In the genomic region with DNA sequence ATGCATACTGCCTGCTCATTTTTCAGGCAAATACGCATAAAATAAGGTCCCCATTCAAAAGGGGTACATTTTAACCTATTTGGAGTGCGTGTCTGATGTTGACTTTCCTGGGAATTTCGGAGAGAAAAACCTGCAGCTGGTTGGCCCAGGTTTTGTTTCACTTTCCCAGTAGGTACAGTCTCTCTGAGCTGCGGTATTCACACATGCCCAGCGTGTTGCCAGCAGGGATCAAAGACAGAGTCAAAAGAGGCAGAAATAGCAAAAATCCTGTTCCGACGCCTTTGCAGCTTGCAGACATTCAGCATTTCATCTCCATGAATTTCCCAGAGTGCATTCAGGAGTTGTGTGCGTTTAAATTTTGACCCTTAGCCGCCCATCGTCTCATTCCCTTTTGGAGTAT, we compare ENCODE assay signal across 23 cellular contexts.
"Had no signal": no experiment of that assay in that cellular context is flagged by ENCODE, and none has a peak within 500 bp of the region (broad histone marks: within the 10 kb centered on the region; RNA-seq: fewer than 3 reads in every experiment).

No MANE protein-coding gene starts in this region.

- H3K4me3 Mint-ChIP-seq: activated CD8-positive, alpha-beta T cell treated with anti-CD3 and anti-CD28 coated beads for 36 hours; activated naive CD4-positive, alpha-beta T cell treated with anti-CD3 and anti-CD28 coated beads, Interleukin-2, amount 10 ng/mL, durations not matched to agents 7 days and 5 days; activated naive CD8-positive, alpha-beta T cell treated with anti-CD3 and anti-CD28 coated beads for 36 hours; activated T-cell treated with anti-CD3 and anti-CD28 coated beads, Interleukin-2, amount 50 U/mL, for 72 hours had no signal

- H3K36me3 Mint-ChIP-seq: activated naive CD4-positive, alpha-beta T cell treated with anti-CD3 and anti-CD28 coated beads, Interleukin-2, amount 10 ng/mL, durations not matched to agents 7 days and 5 days; activated naive CD8-positive, alpha-beta T cell treated with anti-CD3 and anti-CD28 coated beads for 36 hours had no signal

- H3K27ac Mint-ChIP-seq: activated CD8-positive, alpha-beta T cell treated with anti-CD3 and anti-CD28 coated beads for 36 hours; activated naive CD4-positive, alpha-beta T cell treated with anti-CD3 and anti-CD28 coated beads, Interleukin-2, amount 10 ng/mL, durations not matched to agents 7 days and 5 days; activated naive CD8-positive, alpha-beta T cell treated with anti-CD3 and anti-CD28 coated beads for 36 hours; activated T-cell treated with anti-CD3 and anti-CD28 coated beads, Interleukin-2, amount 50 U/mL, for 72 hours; activated T-helper 2 cell treated with anti-CD3 and anti-CD28 coated beads, Interferon-gamma antibody, Interleukin-2, Interleukin-4, amounts not matched to agents 10 μg/mL and 5 μg/mL and 100 μg/mL, durations not matched to agents 14 hours and 24 hours and 36 hours had no signal

- H3K4me1 Mint-ChIP-seq: activated naive CD4-positive, alpha-beta T cell treated with anti-CD3 and anti-CD28 coated beads, Interleukin-2, amount 10 ng/mL, durations not matched to agents 7 days and 5 days; activated naive CD8-positive, alpha-beta T cell treated with anti-CD3 and anti-CD28 coated beads for 36 hours had no signal

- DNase-seq: activated CD4-positive, alpha-beta T cell treated with anti-CD3 and anti-CD28 coated beads, Interleukin-2, amount 50 U/mL, for 1 hour; activated CD4-positive, CD25-positive, alpha-beta regulatory T cell; activated CD8-positive, alpha-beta memory T cell treated with anti-CD3 and anti-CD28 coated beads, Interleukin-2, amount 50 U/mL, for 4 hours; activated CD8-positive, alpha-beta T cell treated with anti-CD3 and anti-CD28 coated beads for 36 hours; activated gamma-delta T cell treated with Interleukin-2 at 50 U/mL for 16 hours; activated naive CD4-positive, alpha-beta T cell treated with anti-CD3 and anti-CD28 coated beads, Interleukin-2, amount 10 ng/mL, durations not matched to agents 7 days and 5 days; activated naive CD8-positive, alpha-beta T cell treated with anti-CD3 and anti-CD28 coated beads for 36 hours; activated T-cell treated with anti-CD3 and anti-CD28 coated beads, Interleukin-2, amount 50 U/mL, for 72 hours; Kasumi-1; KBM-7; NCI-H1048; NCI-H1417; NCI-H1694 treated with DMSO at 0.1 percent for 48 hours; NCI-H2029 treated with DMSO at 0.1 percent for 48 hours; NCI-H510A treated with DMSO at 0.1 percent for 48 hours; Peyer's patch; Right ventricle myocardium superior; SJCRH30; SK-N-SH; T-helper 1 cell had no signal

- ATAC-seq: activated CD8-positive, alpha-beta T cell treated with anti-CD3 and anti-CD28 coated beads for 36 hours; activated T-cell treated with anti-CD3 and anti-CD28 coated beads, Interleukin-2, amount 50 U/mL, for 72 hours had no signal

- H3K4me3 ChIP-seq: Peyer's patch, SJCRH30 had no signal

- H3K27ac ChIP-seq: Peyer's patch, RWPE1, SJCRH30, VCaP had no signal

- H3K9ac ChIP-seq: SK-N-SH had no signal

- H3K4me1 ChIP-seq: Peyer's patch, SJCRH30 had no signal

- H3K36me3 ChIP-seq: Peyer's patch, SJCRH30 had no signal

- H3K27me3 Mint-ChIP-seq: activated CD8-positive, alpha-beta T cell treated with anti-CD3 and anti-CD28 coated beads for 36 hours; activated naive CD4-positive, alpha-beta T cell treated with anti-CD3 and anti-CD28 coated beads, Interleukin-2, amount 10 ng/mL, durations not matched to agents 7 days and 5 days; activated naive CD8-positive, alpha-beta T cell treated with anti-CD3 and anti-CD28 coated beads for 36 hours had no signal

- H3K4me2 ChIP-seq: SK-N-SH had no signal

- H3K27me3 ChIP-seq: Peyer's patch, SJCRH30 had no signal

- H3K9me3 Mint-ChIP-seq: activated CD8-positive, alpha-beta T cell treated with anti-CD3 and anti-CD28 coated beads for 36 hours; activated naive CD4-positive, alpha-beta T cell treated with anti-CD3 and anti-CD28 coated beads, Interleukin-2, amount 10 ng/mL, durations not matched to agents 7 days and 5 days; activated naive CD8-positive, alpha-beta T cell treated with anti-CD3 and anti-CD28 coated beads for 36 hours; activated T-helper 2 cell treated with anti-CD3 and anti-CD28 coated beads, Interferon-gamma antibody, Interleukin-2, Interleukin-4, amounts not matched to agents 10 μg/mL and 5 μg/mL and 100 μg/mL, durations not matched to agents 14 hours and 24 hours and 36 hours had no signal

- H3K9me3 ChIP-seq: Peyer's patch, SJCRH30, SK-N-SH had no signal
